14 cellular contexts compared by ENCODE assay signal in genomic region chr4:14726441-14727405, GRCh38.
DNase-seq lines count a peak whose midpoint lies in the region; ATAC-seq and TF ChIP-seq lines count a peak whose summit lies in the region.
"Had no signal": no experiment of that assay in that cellular context is flagged by ENCODE, and none has a peak within 500 bp of the region (broad histone marks: within the 10 kb centered on the region; RNA-seq: fewer than 3 reads in every experiment).

No MANE protein-coding gene starts in this region.

- peak overlapping the region; percentile 13 for H3K27ac Mint-ChIP-seq in Calu3 (ENCODE audit: unreplicated experiment)
- H3K27ac Mint-ChIP-seq in effector memory CD8-positive, alpha-beta T cell = no peak overlapping the region
- H3K27ac Mint-ChIP-seq: endodermal cell, progenitor cell of endocrine pancreas had no signal

- H3K23ac ChIP-seq in mesenchymal stem cell (ENCODE audit: low read length in 2 of 2) = no peak overlapping the region

- 34% methylated on average over 4 of the region's 7 CpGs for WGBS in mesenchymal stem cell

- H2BK12ac ChIP-seq in mesenchymal stem cell (ENCODE audit: low read length in 2 of 2) = no peak overlapping the region

- intact Hi-C loops in Calu3 (cut with micrococcal nuclease; ENCODE audit: unreplicated experiment) = loop anchor here (5.0 kb wide), 1 partner anchor 131 kb away; no protein-coding TSS in a partner anchor

- H3K4ac ChIP-seq in mesenchymal stem cell (ENCODE audit: low read depth in 1 of 2, low read length in 2 of 2) = no peak overlapping the region

- H2BK15ac ChIP-seq in mesenchymal stem cell (ENCODE audit: low read depth, poor library complexity, severe bottlenecking) = no peak overlapping the region

- H3K4me1 Mint-ChIP-seq in Calu3 (ENCODE audit: low read depth, unreplicated experiment) = peaks cover 17% of the 10 kb centered on the region
- H3K4me1 Mint-ChIP-seq in effector memory CD8-positive, alpha-beta T cell (ENCODE audit: low read depth in 2 of 2) = no peaks in the 10 kb centered on the region
- H3K4me1 Mint-ChIP-seq: endodermal cell had no signal

- H3K9me3 ChIP-seq in RWPE2 (ENCODE audit: severe bottlenecking) = no peaks in the 10 kb centered on the region
- H3K9me3 ChIP-seq in mesenchymal stem cell (ENCODE audit: control insufficient read depth, low read length) = no peaks in the 10 kb centered on the region
- H3K9me3 ChIP-seq: BLaER1 had no signal

- H4K91ac ChIP-seq in mesenchymal stem cell (ENCODE audit: low read length) = no peak overlapping the region

- peaks cover 15% of the 10 kb centered on the region for H3K4me1 ChIP-seq in RWPE2 (ENCODE audit: insufficient read depth, poor library complexity, severe bottlenecking)
- H3K4me1 ChIP-seq in mesenchymal stem cell (ENCODE audit: control insufficient read depth, insufficient read depth, low read depth, low read length) = peaks cover 2% of the 10 kb centered on the region
- H3K4me1 ChIP-seq: BLaER1 had no signal

- no peaks in the 10 kb centered on the region for H3K27me3 Mint-ChIP-seq in Calu3 (ENCODE audit: unreplicated experiment)
- H3K27me3 Mint-ChIP-seq in effector memory CD8-positive, alpha-beta T cell = peaks cover 0 to 9% of the 10 kb centered on the region in 2 donors
- H3K27me3 Mint-ChIP-seq: progenitor cell of endocrine pancreas had no signal

- DNase-seq in Calu3 = peak; percentile 54
- peak; percentile 83 for DNase-seq in HT-29 (ENCODE audit: low spot score)
- DNase-seq in RWPE2 (ENCODE audit: low spot score) = peak; percentile 85
- peak; percentile 36 for DNase-seq in foreskin melanocyte
- no peak for DNase-seq in effector memory CD8-positive, alpha-beta T cell
- no peak for DNase-seq in mesenchymal stem cell
- no peak for DNase-seq in stimulated activated CD4-positive, alpha-beta T cell treated with anti-CD3 and anti-CD28 coated beads, Interleukin-4, amount 100 ng/mL, for 4 hours
- DNase-seq in DMS 273 treated with DMSO at 0.1 percent for 48 hours (lab: John Stamatoyannopoulos, UW) = no peak
- DNase-seq: activated gamma-delta T cell, endodermal cell, NCI-H446 treated with DMSO at 0.1 percent for 48 hours, T1000 had no signal

- BruUV-seq in Calu3 (replicated peaks; lab: Mats Ljungman, UMichigan) = no TSS peak

- H2AFZ ChIP-seq in mesenchymal stem cell (ENCODE audit: low read depth, low read length) = no peak overlapping the region

- H3K9ac ChIP-seq in mesenchymal stem cell (ENCODE audit: low read length) = no peak overlapping the region
- H3K9ac ChIP-seq: BLaER1 had no signal

- no peaks in the 10 kb centered on the region for H3K36me3 ChIP-seq in RWPE2 (ENCODE audit: low read depth)
- no peaks in the 10 kb centered on the region for H3K36me3 ChIP-seq in mesenchymal stem cell (ENCODE audit: control insufficient read depth in 1 of 2, insufficient read depth in 2 of 2, low read depth in 1 of 2, low read length in 2 of 2)
- H3K36me3 ChIP-seq: BLaER1 had no signal

- TF ChIP-seq CTCF in Calu3 (IDR thresholded peaks at IDR 0.05; ENCODE audit: unreplicated experiment) = no peak
- TF ChIP-seq CTCF in RWPE2 (IDR thresholded peaks at IDR 0.05; ENCODE audit: poor library complexity, severe bottlenecking) = no peak

- H3K4me3 ChIP-seq in RWPE2 (ENCODE audit: severe bottlenecking) = no peak overlapping the region
- no peak overlapping the region for H3K4me3 ChIP-seq in mesenchymal stem cell (ENCODE audit: insufficient read depth in 1 of 2, low read depth in 1 of 2, low read length in 2 of 2)
- H3K4me3 ChIP-seq: BLaER1 had no signal

- no peak overlapping the region for H4K8ac ChIP-seq in mesenchymal stem cell (ENCODE audit: low read length)

- no peak overlapping the region for H2BK5ac ChIP-seq in mesenchymal stem cell (ENCODE audit: low read depth, low read length, poor library complexity, severe bottlenecking)

- no peak overlapping the region for H2AK5ac ChIP-seq in mesenchymal stem cell (ENCODE audit: low read length, severe bottlenecking)

- no peak overlapping the region for H3K4me2 ChIP-seq in mesenchymal stem cell (ENCODE audit: low read length, poor library complexity, severe bottlenecking)
- H3K4me2 ChIP-seq: BLaER1 had no signal

- H3K4me3 Mint-ChIP-seq in Calu3 (ENCODE audit: low read depth, unreplicated experiment) = no peak overlapping the region
- H3K4me3 Mint-ChIP-seq in effector memory CD8-positive, alpha-beta T cell = no peak overlapping the region
- H3K4me3 Mint-ChIP-seq: endodermal cell had no signal

- H3K9me3 Mint-ChIP-seq in Calu3 (ENCODE audit: low read depth, unreplicated experiment) = peaks cover under 1% of the 10 kb centered on the region
- H3K9me3 Mint-ChIP-seq in effector memory CD8-positive, alpha-beta T cell = no peaks in the 10 kb centered on the region

- H3K27me3 ChIP-seq in RWPE2 (ENCODE audit: insufficient read depth, poor library complexity, severe bottlenecking) (no peaks in the 10 kb centered on the region), mesenchymal stem cell (ENCODE audit: control insufficient read depth in 1 of 2, insufficient read depth in 1 of 2, low read length in 2 of 2) (no peaks in the 10 kb centered on the region)
- H3K27me3 ChIP-seq: BLaER1 had no signal

- H3K14ac ChIP-seq in mesenchymal stem cell (ENCODE audit: low read length in 2 of 2) = no peak overlapping the region

- no peak overlapping the region for H2BK120ac ChIP-seq in mesenchymal stem cell (ENCODE audit: low read depth, low read length)

- H3K36me3 Mint-ChIP-seq in Calu3 (ENCODE audit: insufficient read depth, unreplicated experiment) = peaks cover 4% of the 10 kb centered on the region
- no peaks in the 10 kb centered on the region for H3K36me3 Mint-ChIP-seq in effector memory CD8-positive, alpha-beta T cell (ENCODE audit: insufficient read depth)

- CTCF ChIA-PET in Calu3 (lab: Charles Lee) = no interaction called here

- peak overlapping the region; percentile 88 for H3K27ac ChIP-seq in RWPE2 (ENCODE audit: poor library complexity, severe bottlenecking)
- no peak overlapping the region for H3K27ac ChIP-seq in mesenchymal stem cell (ENCODE audit: low read length, poor library complexity, severe bottlenecking)
- H3K27ac ChIP-seq: BLaER1 had no signal

- H3K79me1 ChIP-seq in mesenchymal stem cell (replicated peaks; ENCODE audit: low read length, poor library complexity, severe bottlenecking) = no peaks in the 10 kb centered on the region

- ATAC-seq in RWPE2 (ENCODE audit: low read depth) = peak; percentile 94
- no peak for ATAC-seq in effector memory CD8-positive, alpha-beta T cell (replicated peaks)

- H3K18ac ChIP-seq in mesenchymal stem cell (ENCODE audit: low read depth in 1 of 2, low read length in 2 of 2) = no peak overlapping the region

Comparison
In these comparisons a context has a peak if more than half of its experiments do, and no peak if none do; other contexts are left out.
1. DNase-seq: peak in Calu3 (single experiment), HT-29 (single experiment), RWPE2 (single experiment) and foreskin melanocyte (single experiment); none in effector memory CD8-positive, alpha-beta T cell (0 of 3), mesenchymal stem cell (single experiment), stimulated activated CD4-positive, alpha-beta T cell treated with anti-CD3 and anti-CD28 coated beads, Interleukin-4, amount 100 ng/mL, for 4 hours (0 of 2) and DMS 273 treated with DMSO at 0.1 percent for 48 hours (single experiment).